In the genomic region with DNA sequence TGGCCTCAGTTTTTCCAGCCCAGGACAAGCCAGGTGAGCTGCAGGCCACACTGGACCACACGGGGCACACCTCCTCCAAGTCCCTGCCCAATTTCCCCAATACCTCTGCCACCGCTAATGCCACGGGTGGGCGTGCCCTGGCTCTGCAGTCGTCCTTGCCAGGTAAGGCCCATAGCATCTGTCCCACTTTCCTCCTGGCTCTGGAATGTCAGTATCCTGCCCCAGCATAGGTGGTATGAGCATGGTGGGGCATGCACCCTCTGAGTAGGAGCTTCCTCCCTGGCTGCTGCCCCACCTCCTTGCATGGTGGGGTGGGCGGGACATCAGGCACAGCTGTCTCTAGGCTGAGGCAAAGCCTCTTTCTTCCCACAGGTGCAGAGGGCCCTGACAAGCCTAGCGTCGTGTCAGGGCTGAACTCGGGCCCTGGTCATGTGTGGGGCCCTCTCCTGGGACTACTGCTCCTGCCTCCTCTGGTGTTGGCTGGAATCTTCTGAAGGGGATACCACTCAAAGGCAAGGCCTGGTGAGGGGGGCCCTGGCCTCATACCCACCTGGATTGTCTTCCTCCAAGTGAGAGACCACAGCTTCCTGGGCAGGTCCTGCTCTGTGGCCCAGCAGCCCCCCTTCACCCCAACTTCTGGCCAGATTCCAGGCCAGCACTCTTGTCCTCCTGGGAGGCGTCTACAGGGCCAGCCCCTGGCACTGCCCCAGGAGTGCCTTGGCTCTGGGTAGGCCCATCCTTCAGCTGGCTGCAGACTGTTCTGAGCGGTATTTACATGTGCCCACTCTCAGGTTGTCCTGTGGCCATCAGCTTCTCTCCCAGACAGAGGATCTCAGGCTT, we compare ENCODE assay signal across 1 cellular context.
A peak's percentile ranks its signal among the peaks of the same experiment; 100 is the strongest.
TF ChIP-seq lines count a peak whose summit lies in the region.

No MANE protein-coding gene starts in this region.

TF ChIP-seq in HepG2, 621 proteins besides CTCF, POLR2A, EP300 and RAD21:
- no peak for TF ChIP-seq ZNF558 (CRISPR knock-in tag; IDR thresholded peaks at IDR 0.05; ENCODE audit: borderline replicate concordance)
- no peak for TF ChIP-seq YEATS2 (CRISPR knock-in tag; IDR thresholded peaks at IDR 0.05; ENCODE audit: borderline replicate concordance)
- TF ChIP-seq CBX1 (IDR thresholded peaks at IDR 0.05; ENCODE audit: low read depth): no peak
- no peak for TF ChIP-seq HNRNPUL1 (IDR thresholded peaks at IDR 0.05; ENCODE audit: low read depth, low read length)
- no peak for TF ChIP-seq NFRKB (IDR thresholded peaks at IDR 0.05)
- TF ChIP-seq ZNF329 (CRISPR knock-in tag; IDR thresholded peaks at IDR 0.05; ENCODE audit: low read depth): peak; percentile 82; the same call in 1 of the 2 replicates
- TF ChIP-seq GLI4 (CRISPR knock-in tag; IDR thresholded peaks at IDR 0.05; ENCODE audit: borderline replicate concordance): no peak
- TF ChIP-seq NFKB2 (CRISPR knock-in tag; IDR thresholded peaks at IDR 0.05; ENCODE audit: borderline replicate concordance): 0 out of 2 replicates have a peak, but pooled peaks have one; percentile 16
- TF ChIP-seq TOPORS (CRISPR knock-in tag; IDR thresholded peaks at IDR 0.05): no peak
- TF ChIP-seq NRL (CRISPR knock-in tag; IDR thresholded peaks at IDR 0.05; ENCODE audit: borderline replicate concordance): no peak
- TF ChIP-seq SP5 (CRISPR knock-in tag; IDR thresholded peaks at IDR 0.05; ENCODE audit: borderline replicate concordance, low read depth): no peak
- TF ChIP-seq MBD4 (IDR thresholded peaks at IDR 0.05; ENCODE audit: borderline replicate concordance, low read length): no peak
- TF ChIP-seq RBFOX2 (IDR thresholded peaks at IDR 0.05; ENCODE audit: low read depth, low read length): no peak
- no peak for TF ChIP-seq HMGA1 (CRISPR knock-in tag; conservative IDR thresholded peaks at IDR 0.05)
- no peak for TF ChIP-seq ZNF569 (CRISPR knock-in tag; IDR thresholded peaks at IDR 0.05; ENCODE audit: borderline replicate concordance)
- TF ChIP-seq SKIL (CRISPR knock-in tag; IDR thresholded peaks at IDR 0.05; ENCODE audit: borderline replicate concordance): no peak
- no peak for TF ChIP-seq ZMAT3 (CRISPR knock-in tag; conservative IDR thresholded peaks at IDR 0.05)
